ENCODE assay signal across 13 cellular contexts in genomic region chr10:123171616-123172015, GRCh38. TPM values are rescaled to one million over a fixed set of nuclear protein-coding genes. Genes with fewer than 3 reads are reported as not detected.
"Had no signal": no experiment of that assay in that cellular context is flagged by ENCODE, and none has a peak within 500 bp of the region (broad histone marks: within the 10 kb centered on the region; RNA-seq: fewer than 3 reads in every experiment).

No MANE protein-coding gene starts in this region.

RNA-seq across cellular contexts. Expression of gene HMX2, which starts 23.7 kb away (rescaled TPM):
- total RNA-seq: activated naive CD8-positive, alpha-beta T cell treated with anti-CD3 and anti-CD28 coated beads, Interleukin-2, amount 10 ng/mL, durations not matched to agents 7 days and 5 days; activated T-helper 1 cell treated with anti-CD3 and anti-CD28 coated beads, Interleukin-12 subunit alpha, Interleukin-12 subunit beta, Interleukin-2, Interleukin-4 antibody, amounts not matched to agents 30 ng/mL and 10 ng/mL and 1 ng/mL, durations not matched to agents 14 hours and 24 hours and 36 hours; activated T-helper 2 cell treated with anti-CD3 and anti-CD28 coated beads, Interferon-gamma antibody, Interleukin-2, Interleukin-4, amounts not matched to agents 10 μg/mL and 5 μg/mL and 100 μg/mL, durations not matched to agents 14 hours and 24 hours and 36 hours; aorta; ascending aorta; astrocyte; body of pancreas; breast epithelium; bronchial epithelial cell; cardiac muscle cell; cardiac septum; cerebellum; chondrocyte had no signal
- polyA plus RNA-seq: aorta, cardiac muscle cell had no signal

RNA-seq across cellular contexts. Expression of gene HMX3, which starts 35.8 kb away (rescaled TPM):
- total RNA-seq: activated naive CD8-positive, alpha-beta T cell treated with anti-CD3 and anti-CD28 coated beads, Interleukin-2, amount 10 ng/mL, durations not matched to agents 7 days and 5 days; activated T-helper 1 cell treated with anti-CD3 and anti-CD28 coated beads, Interleukin-12 subunit alpha, Interleukin-12 subunit beta, Interleukin-2, Interleukin-4 antibody, amounts not matched to agents 30 ng/mL and 10 ng/mL and 1 ng/mL, durations not matched to agents 14 hours and 24 hours and 36 hours; activated T-helper 2 cell treated with anti-CD3 and anti-CD28 coated beads, Interferon-gamma antibody, Interleukin-2, Interleukin-4, amounts not matched to agents 10 μg/mL and 5 μg/mL and 100 μg/mL, durations not matched to agents 14 hours and 24 hours and 36 hours; aorta; ascending aorta; astrocyte; body of pancreas; breast epithelium; bronchial epithelial cell; cardiac muscle cell; cardiac septum; cerebellum; chondrocyte had no signal
- polyA plus RNA-seq: aorta, cardiac muscle cell had no signal
